Comparison of ENCODE assay signal across 16 cellular contexts in the genomic region with DNA sequence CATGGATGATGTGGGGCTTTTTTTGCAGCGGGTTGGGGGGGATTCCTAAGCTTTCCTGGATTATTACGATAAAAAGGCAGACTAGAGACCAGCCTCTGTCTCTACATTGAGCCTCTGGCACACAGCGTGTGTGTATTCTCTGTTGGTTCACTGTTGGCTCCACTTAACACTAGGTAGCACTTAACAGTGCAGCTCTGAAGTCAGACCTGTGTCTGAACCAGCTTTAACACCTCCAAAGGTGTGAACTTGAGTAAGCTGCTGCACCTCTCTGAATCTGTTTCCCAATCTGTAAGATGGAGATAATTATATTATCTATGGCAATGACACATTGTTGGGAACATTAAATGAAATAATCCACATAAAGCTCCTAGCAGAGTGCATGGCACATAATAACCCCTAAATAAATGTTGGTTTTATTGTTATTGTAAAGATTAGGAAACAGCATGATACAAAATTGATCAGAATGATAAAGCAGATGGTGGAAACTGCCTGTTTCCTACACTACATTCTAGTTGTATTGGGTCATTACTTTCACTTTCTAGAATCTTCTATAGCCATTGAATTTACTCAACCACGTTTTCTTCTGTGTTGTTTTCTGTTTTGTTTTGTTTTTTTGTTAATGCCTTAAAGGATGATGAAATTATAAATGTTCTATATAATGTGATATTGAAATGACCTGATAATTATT.
DNase-seq lines count a peak whose midpoint lies in the region; ATAC-seq and TF ChIP-seq lines count a peak whose summit lies in the region.
"Had no signal": no experiment of that assay in that cellular context is flagged by ENCODE, and none has a peak within 500 bp of the region (broad histone marks: within the 10 kb centered on the region; RNA-seq: fewer than 3 reads in every experiment).

No MANE protein-coding gene starts in this region.

- DNase-seq in endodermal cell (no peak), renal cortical epithelial cell (ENCODE audit: low read depth) (peak; percentile 31), NCI-H2196 (lab: John Stamatoyannopoulos, UW; ENCODE audit: unreplicated experiment) (no peak), NCI-H146 treated with DMSO at 0.1 percent for 48 hours (lab: John Stamatoyannopoulos, UW; ENCODE audit: unreplicated experiment) (no peak), T-helper 17 cell (no peak), Caco-2 (no peak)
- DNase-seq: CD4-positive, CD25-positive, alpha-beta regulatory T cell; DMS53; NCI-H187 treated with DMSO at 0.1 percent for 48 hours; NCI-H526 treated with DMSO at 0.1 percent for 48 hours; T-helper 1 cell had no signal

- H3K4me1 ChIP-seq in endodermal cell (ENCODE audit: control insufficient read depth, insufficient read depth, low read length) (peaks cover 20% of the 10 kb centered on the region), Caco-2 (no peaks in the 10 kb centered on the region)

- H3K9ac ChIP-seq in endodermal cell (ENCODE audit: extremely low read depth, low read length, poor library complexity, severe bottlenecking), result no peak overlapping the region

- POLR2A ChIA-PET in Caco-2 (lab: Charles Lee), result no interaction called here

- peaks cover 2% of the 10 kb centered on the region for H3K9me3 Mint-ChIP-seq in endodermal cell
- no peaks in the 10 kb centered on the region for H3K9me3 Mint-ChIP-seq in Caco-2 (ENCODE audit: unreplicated experiment)
- H3K9me3 Mint-ChIP-seq: CD4-positive, CD25-positive, alpha-beta regulatory T cell; GM23338 had no signal

- H3K36me3 Mint-ChIP-seq in endodermal cell (ENCODE audit: low read depth) (no peaks in the 10 kb centered on the region), T-helper 17 cell (ENCODE audit: low read depth) (no peaks in the 10 kb centered on the region), Caco-2 (ENCODE audit: insufficient read depth, unreplicated experiment) (no peaks in the 10 kb centered on the region)
- H3K36me3 Mint-ChIP-seq: CD4-positive, CD25-positive, alpha-beta regulatory T cell had no signal

- CTCF ChIA-PET in Caco-2 (lab: Charles Lee), result no interaction called here

- WGBS in endodermal cell (ENCODE audit: insufficient coverage in 1 of 2, insufficient read length in 1 of 2), 2 experiments, result 62 to 76% methylated on average over 3 to 4 of the region's 4 CpGs

- no peak overlapping the region for H3K27ac ChIP-seq in endodermal cell (ENCODE audit: low read depth, low read length)
- H3K27ac ChIP-seq: SK-N-MC had no signal

- H3K36me3 ChIP-seq in endodermal cell (ENCODE audit: control insufficient read depth, insufficient read depth, low read length) (no peaks in the 10 kb centered on the region), Caco-2 (ENCODE audit: control insufficient read depth, insufficient read depth, low read length) (no peaks in the 10 kb centered on the region)

- H3K4me1 Mint-ChIP-seq in endodermal cell (peaks cover 49% of the 10 kb centered on the region), T-helper 17 cell (no peaks in the 10 kb centered on the region), Caco-2 (ENCODE audit: low read depth, unreplicated experiment) (no peaks in the 10 kb centered on the region)
- H3K4me1 Mint-ChIP-seq: B cell; CD4-positive, CD25-positive, alpha-beta regulatory T cell had no signal

- BruUV-seq in Caco-2 (replicated peaks; lab: Mats Ljungman, UMichigan), result no TSS peak

- no peak for TF ChIP-seq CTCF in endodermal cell (conservative IDR thresholded peaks at IDR 0.05)
- no peak for TF ChIP-seq CTCF in Caco-2 (IDR thresholded peaks at IDR 0.05; ENCODE audit: insufficient read depth in 1 of 2, low read depth in 1 of 2, low read length in 1 of 2, severe bottlenecking in 1 of 2, unreplicated experiment in 1 of 2)

- H3K27me3 Mint-ChIP-seq in endodermal cell (ENCODE audit: insufficient read depth) (no peaks in the 10 kb centered on the region), T-helper 17 cell (peaks cover 32% of the 10 kb centered on the region), Caco-2 (ENCODE audit: insufficient read depth, unreplicated experiment) (peaks cover 7% of the 10 kb centered on the region)
- H3K27me3 Mint-ChIP-seq: CD4-positive, CD25-positive, alpha-beta regulatory T cell had no signal

- no peaks in the 10 kb centered on the region for H3K27me3 ChIP-seq in endodermal cell (ENCODE audit: control insufficient read depth, insufficient read depth, low read length, poor library complexity, severe bottlenecking)
- H3K27me3 ChIP-seq in Caco-2 (replicated peaks; ENCODE audit: control insufficient read depth, insufficient read depth, low read length), result no peaks in the 10 kb centered on the region

- no peak overlapping the region for H3K4me3 Mint-ChIP-seq in endodermal cell
- no peak overlapping the region for H3K4me3 Mint-ChIP-seq in T-helper 17 cell
- no peak overlapping the region for H3K4me3 Mint-ChIP-seq in Caco-2 (ENCODE audit: unreplicated experiment)
- H3K4me3 Mint-ChIP-seq: B cell; CD4-positive, CD25-positive, alpha-beta regulatory T cell; GM23338 had no signal

- no peaks in the 10 kb centered on the region for H3K9me3 ChIP-seq in endodermal cell (ENCODE audit: control insufficient read depth, low read length)
- no peaks in the 10 kb centered on the region for H3K9me3 ChIP-seq in T-helper 17 cell (ENCODE audit: control insufficient read depth, low read length, poor library complexity, severe bottlenecking)
- H3K9me3 ChIP-seq in Caco-2, result no peaks in the 10 kb centered on the region

- H3K4me3 ChIP-seq in endodermal cell (ENCODE audit: low read length) (no peak overlapping the region), Caco-2 (ENCODE audit: low read depth, low read length) (no peak overlapping the region)
- H3K4me3 ChIP-seq: GM23338, SK-N-MC had no signal

- H3K27ac Mint-ChIP-seq in endodermal cell (peak overlapping the region; percentile 46), T-helper 17 cell (no peak overlapping the region), Caco-2 (ENCODE audit: unreplicated experiment) (no peak overlapping the region)
- H3K27ac Mint-ChIP-seq: B cell; CD4-positive, CD25-positive, alpha-beta regulatory T cell; GM23338 had no signal

- ATAC-seq in GM18520 (IDR thresholded peaks at IDR 0.05; ENCODE audit: unreplicated experiment) (peak; percentile 33), HG02884 (IDR thresholded peaks at IDR 0.05; ENCODE audit: unreplicated experiment) (peak; percentile 40), T-helper 17 cell (no peak)
- ATAC-seq: GM23338 had no signal

- intact Hi-C loops in Caco-2 (cut with micrococcal nuclease; ENCODE audit: unreplicated experiment), result no loop called here
